In genomic region chr1:86200901-86201300, GRCh38 we compare ENCODE assay signal across 22 cellular contexts. TPM values are rescaled to one million over a fixed set of nuclear protein-coding genes. Genes with fewer than 3 reads are reported as not detected.
DNase-seq lines count a peak whose midpoint lies in the region; TF ChIP-seq lines count a peak whose summit lies in the region.
"Had no signal": no experiment of that assay in that cellular context is flagged by ENCODE, and none has a peak within 500 bp of the region (broad histone marks: within the 10 kb centered on the region; RNA-seq: fewer than 3 reads in every experiment).

No MANE protein-coding gene starts in this region.

- H3K9me3 ChIP-seq in HEK293 (ENCODE audit: control insufficient read depth, insufficient read depth, low read depth, low read length) (no peaks in the 10 kb centered on the region), neuron (ENCODE audit: low read length) (no peaks in the 10 kb centered on the region), stomach (no peaks in the 10 kb centered on the region)
- H3K9me3 ChIP-seq: HAP-1, SJCRH30 had no signal

- CTCF ChIA-PET in HEK293 (lab: Yijun Ruan, JAX): no interaction called here

- DNase-seq in NCI-H226: peak; percentile 26
- peak; percentile 22 for DNase-seq in astrocyte of the spinal cord (ENCODE audit: low read depth, low spot score)
- DNase-seq in H7: no peak
- DNase-seq in stomach: no peak
- DNase-seq in NCI-H526 treated with DMSO at 0.1 percent for 48 hours (lab: John Stamatoyannopoulos, UW): no peak
- DNase-seq in NCI-H1417 (lab: John Stamatoyannopoulos, UW): no peak
- DNase-seq: C1 segment of cervical spinal cord; CD4-positive, alpha-beta memory T cell; COR-L47; DMS53; KBM-7; MM.1S; NCI-H1092; NCI-H1436; NCI-H187 treated with DMSO at 0.1 percent for 48 hours; NCI-H69; SJCRH30 had no signal

- no peaks in the 10 kb centered on the region for H3K27me3 ChIP-seq in neuron (ENCODE audit: insufficient read depth, low read length)
- H3K27me3 ChIP-seq in H7 (ENCODE audit: control insufficient read depth, insufficient read depth, low read length): no peaks in the 10 kb centered on the region
- no peaks in the 10 kb centered on the region for H3K27me3 ChIP-seq in stomach
- H3K27me3 ChIP-seq: SJCRH30 had no signal

- POLR2A ChIA-PET in HEK293 (lab: Yijun Ruan, JAX): no interaction called here

- TF ChIP-seq EP300 in stomach (IDR thresholded peaks at IDR 0.05): no peak

- H3K4me1 ChIP-seq in HEK293 (ENCODE audit: control insufficient read depth, insufficient read depth, low read length) (no peaks in the 10 kb centered on the region), neuron (ENCODE audit: insufficient read depth, low read length) (peaks cover 51% of the 10 kb centered on the region), stomach (no peaks in the 10 kb centered on the region)

- in situ Hi-C loops in astrocyte of the spinal cord (cut with HindIII; ENCODE audit: low sequenced_read_pairs): no loop called here

- TF ChIP-seq POLR2A in stomach (IDR thresholded peaks at IDR 0.05): no peak

- H2AFZ ChIP-seq in neuron (ENCODE audit: low read depth, low read length): peak overlapping the region; percentile 42
- H2AFZ ChIP-seq: GM23248 had no signal

- no peak overlapping the region for H3K27ac ChIP-seq in HEK293 (ENCODE audit: extremely low read depth, low read depth, low read length)
- H3K27ac ChIP-seq in stomach: no peak overlapping the region
- H3K27ac ChIP-seq: GM23248, SJCRH30 had no signal

- peak overlapping the region; percentile 0; the same call in 1 of the 2 replicates for H3K4me3 ChIP-seq in HEK293 (ENCODE audit: low read depth, low read length)
- H3K4me3 ChIP-seq in astrocyte of the spinal cord (ENCODE audit: low read depth, low read length): no peak overlapping the region
- no peak overlapping the region for H3K4me3 ChIP-seq in neuron (ENCODE audit: low read length)
- H3K4me3 ChIP-seq in H7 (ENCODE audit: insufficient read depth, low read depth, low read length): no peak overlapping the region
- no peak overlapping the region for H3K4me3 ChIP-seq in stomach
- H3K4me3 ChIP-seq: GM23248, HAP-1, SJCRH30 had no signal

- WGBS in stomach, 5 donors: 59 to 80% (median 76%) methylated on average over 8 of the region's 8 CpGs

- TF ChIP-seq CTCF in HEK293 (tag by site-specific recombination; IDR thresholded peaks at IDR 0.05) (no peak), astrocyte of the spinal cord (IDR thresholded peaks at IDR 0.05; ENCODE audit: low read depth, low read length) (no peak), stomach (IDR thresholded peaks at IDR 0.05) (no peak)

- intact Hi-C loops in stomach (cut with DNase I; ENCODE audit: low total_unique reads): no loop called here

- H3K36me3 ChIP-seq in HEK293 (ENCODE audit: control insufficient read depth in 2 of 2, insufficient read depth in 1 of 2, low read length in 2 of 2) (no peaks in the 10 kb centered on the region), neuron (ENCODE audit: insufficient read depth, low read length) (no peaks in the 10 kb centered on the region), H7 (replicated peaks; ENCODE audit: control insufficient read depth, insufficient read depth, low read length) (no peaks in the 10 kb centered on the region), stomach (no peaks in the 10 kb centered on the region)
- H3K36me3 ChIP-seq: HAP-1, SJCRH30 had no signal

TF ChIP-seq in HEK293, 187 proteins besides CTCF, POLR2A, EP300 and RAD21 (continues in another document):
- TF ChIP-seq ZNF362 (tag by site-specific recombination; IDR thresholded peaks at IDR 0.05) (no peak), ZBTB8A (tag by site-specific recombination; IDR thresholded peaks at IDR 0.05) (no peak), ZIC2 (tag by site-specific recombination; IDR thresholded peaks at IDR 0.05) (no peak), ZNF558 (tag by site-specific recombination; IDR thresholded peaks at IDR 0.05) (no peak), ZBTB26 (tag by site-specific recombination; optimal IDR thresholded peaks at IDR 0.05) (no peak), ZNF366 (tag by site-specific recombination; conservative IDR thresholded peaks at IDR 0.05) (no peak), KLF1 (tag by site-specific recombination; IDR thresholded peaks at IDR 0.05) (no peak), ZNF670 (tag by site-specific recombination; IDR thresholded peaks at IDR 0.05; ENCODE audit: low read depth) (no peak), ZNF792 (tag by site-specific recombination; IDR thresholded peaks at IDR 0.05) (no peak), ZNF266 (tag by site-specific recombination; IDR thresholded peaks at IDR 0.05; ENCODE audit: low read depth) (no peak), ZNF169 (tag by site-specific recombination; IDR thresholded peaks at IDR 0.05) (no peak), ZNF548 (tag by site-specific recombination; IDR thresholded peaks at IDR 0.05) (no peak), ZBTB10 (tag by site-specific recombination; IDR thresholded peaks at IDR 0.05) (no peak), ZNF664 (tag by site-specific recombination; IDR thresholded peaks at IDR 0.05) (no peak), ZNF391 (tag by site-specific recombination; IDR thresholded peaks at IDR 0.05; ENCODE audit: borderline replicate concordance, low read depth) (no peak)
- TF ChIP-seq, protein P1, sequence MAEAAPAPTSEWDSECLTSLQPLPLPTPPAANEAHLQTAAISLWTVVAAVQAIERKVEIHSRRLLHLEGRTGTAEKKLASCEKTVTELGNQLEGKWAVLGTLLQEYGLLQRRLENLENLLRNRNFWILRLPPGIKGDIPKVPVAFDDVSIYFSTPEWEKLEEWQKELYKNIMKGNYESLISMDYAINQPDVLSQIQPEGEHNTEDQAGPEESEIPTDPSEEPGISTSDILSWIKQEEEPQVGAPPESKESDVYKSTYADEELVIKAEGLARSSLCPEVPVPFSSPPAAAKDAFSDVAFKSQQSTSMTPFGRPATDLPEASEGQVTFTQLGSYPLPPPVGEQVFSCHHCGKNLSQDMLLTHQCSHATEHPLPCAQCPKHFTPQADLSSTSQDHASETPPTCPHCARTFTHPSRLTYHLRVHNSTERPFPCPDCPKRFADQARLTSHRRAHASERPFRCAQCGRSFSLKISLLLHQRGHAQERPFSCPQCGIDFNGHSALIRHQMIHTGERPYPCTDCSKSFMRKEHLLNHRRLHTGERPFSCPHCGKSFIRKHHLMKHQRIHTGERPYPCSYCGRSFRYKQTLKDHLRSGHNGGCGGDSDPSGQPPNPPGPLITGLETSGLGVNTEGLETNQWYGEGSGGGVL (tag by site-specific recombination; IDR thresholded peaks at IDR 0.05): no peak

RNA-seq across cellular contexts. Expression of gene COL24A1, which starts 44.3 kb away (rescaled TPM):
- 0.21 and 1.0 TPM in 2 replicates for total RNA-seq in H7 (2014; rRNA removed; shearing (Covaris generic))
- total RNA-seq in stomach: 1 to 10 TPM in 2 of 5 donors, under 1 TPM in 2, not detected in 1; under 0.01 to 2.4 (median 1.3) TPM
- under 1 TPM in 2 of 3 donors, not detected in 1; 0.06 to 0.10 TPM for polyA plus RNA-seq in stomach
- total RNA-seq: G401 had no signal
- polyA plus RNA-seq: CD4-positive, alpha-beta memory T cell had no signal

Comparison
In these comparisons a context has a peak if more than half of its experiments do, and no peak if none do; other contexts are left out.
1. DNase-seq: peak in NCI-H226 (single experiment) and astrocyte of the spinal cord (single experiment); none in H7 (single experiment), stomach (single experiment), NCI-H526 treated with DMSO at 0.1 percent for 48 hours (single experiment) and NCI-H1417 (0 of 3).